ENCODE assay signal across 8 cellular contexts in genomic region chr4:86032476-86033022, GRCh38.
DNase-seq lines count a peak whose midpoint lies in the region; ATAC-seq and TF ChIP-seq lines count a peak whose summit lies in the region.

No MANE protein-coding gene starts in this region.

- H3K23ac ChIP-seq in neuronal stem cell (ENCODE audit: low read depth, low read length, poor library complexity): no peak overlapping the region

- H3K14ac ChIP-seq in neuronal stem cell (ENCODE audit: low read length): no peak overlapping the region

- H3K9ac ChIP-seq in neuronal stem cell (ENCODE audit: low read depth, low read length, poor library complexity): no peak overlapping the region

- H3K4me1 ChIP-seq in psoas muscle (peaks cover 11% of the 10 kb centered on the region), neuronal stem cell (ENCODE audit: control insufficient read depth in 2 of 2, insufficient read depth in 1 of 2, low read depth in 1 of 2, low read length in 2 of 2) (no peaks in the 10 kb centered on the region)

- H3K27me3 ChIP-seq in psoas muscle (ENCODE audit: insufficient read depth in 3 of 3, low read length in 2 of 3) (no peaks in the 10 kb centered on the region), neuronal stem cell (ENCODE audit: control insufficient read depth in 3 of 3, insufficient read depth in 3 of 3, low read depth in 1 of 3, low read length in 3 of 3) (no peaks in the 10 kb centered on the region)

- in situ Hi-C loops in G401 (cut with HindIII; ENCODE audit: low sequenced_read_pairs): no loop called here

- H3K27ac ChIP-seq in psoas muscle (peak overlapping the region; percentile 68), neuronal stem cell (replicated peaks; ENCODE audit: low read length) (no peak overlapping the region)

- WGBS in psoas muscle, 3 donors: 13 to 15% (median 15%) methylated on average over 4 of the region's 4 CpGs
- WGBS in neuronal stem cell (ENCODE audit: extremely low coverage in 2 of 2, insufficient read length in 2 of 2, insufficient replicate concordance in 1 of 2), 2 donors: no CpG with 5 or more reads among the region's 4 CpGs

- H2BK12ac ChIP-seq in neuronal stem cell (ENCODE audit: low read length): no peak overlapping the region

- H3K4ac ChIP-seq in neuronal stem cell (ENCODE audit: low read length): no peak overlapping the region

- H3K4me2 ChIP-seq in neuronal stem cell (ENCODE audit: insufficient read depth, low read length, poor library complexity, severe bottlenecking): no peak overlapping the region

- no peak overlapping the region for H3K18ac ChIP-seq in neuronal stem cell (ENCODE audit: low read length)

- peak; percentile 62 for DNase-seq in G401 (ENCODE audit: low spot score)
- DNase-seq in fibroblast of peridontal ligament (ENCODE audit: extremely low read depth): peak; percentile 92
- DNase-seq in psoas muscle: peak; percentile 41 to 42
- DNase-seq in NCI-H2227 treated with DMSO at 0.1 percent for 48 hours (lab: John Stamatoyannopoulos, UW): no peak
- no peak for DNase-seq in GM20000 (ENCODE audit: low spot score)
- DNase-seq in neuronal stem cell (ENCODE audit: low spot score): no peak

- intact Hi-C loops in psoas muscle (cut with DNase I): no loop called here

- no peaks in the 10 kb centered on the region for H3K9me3 ChIP-seq in psoas muscle
- no peaks in the 10 kb centered on the region for H3K9me3 ChIP-seq in neuronal stem cell (replicated peaks in 1 of 2; ENCODE audit: control insufficient read depth in 2 of 2, insufficient read depth in 1 of 2, low read depth in 1 of 2, low read length in 2 of 2)

- H4K91ac ChIP-seq in neuronal stem cell (ENCODE audit: low read depth, low read length, poor library complexity): no peak overlapping the region

- no peak overlapping the region for H2BK120ac ChIP-seq in neuronal stem cell (ENCODE audit: low read depth, low read length)

- H3K4me3 ChIP-seq in psoas muscle (no peak overlapping the region), neuronal stem cell (ENCODE audit: low read length in 2 of 2) (no peak overlapping the region)

- no peaks in the 10 kb centered on the region for H3K79me1 ChIP-seq in neuronal stem cell (ENCODE audit: low read depth, low read length)

- peak; percentile 88 for ATAC-seq in SK-N-SH treated with all-trans-retinoic acid at 6 μM for 48 hours
- peak; percentile 54 to 87 (median 82) for ATAC-seq in psoas muscle
- ATAC-seq in HG03196 (IDR thresholded peaks at IDR 0.05; ENCODE audit: unreplicated experiment): no peak

- no peak overlapping the region for H4K8ac ChIP-seq in neuronal stem cell (ENCODE audit: low read depth, low read length)

- H2BK15ac ChIP-seq in neuronal stem cell (ENCODE audit: low read length): no peak overlapping the region

- TF ChIP-seq CTCF in psoas muscle (IDR thresholded peaks at IDR 0.05) (no peak), GM20000 (IDR thresholded peaks at IDR 0.05; ENCODE audit: extremely low read depth, missing control alignments) (no peak)

- H3K36me3 ChIP-seq in psoas muscle (ENCODE audit: insufficient read depth in 1 of 2, low read depth in 1 of 2) (no peaks in the 10 kb centered on the region), neuronal stem cell (replicated peaks in 1 of 2; ENCODE audit: control insufficient read depth in 2 of 2, insufficient read depth in 2 of 2, low read length in 2 of 2) (peaks cover 4 to 97% of the 10 kb centered on the region in 2 donors)

- no peak overlapping the region for H2AFZ ChIP-seq in neuronal stem cell (ENCODE audit: low read length)

- H2AK5ac ChIP-seq in neuronal stem cell (ENCODE audit: low read depth, low read length): no peak overlapping the region

- H2BK5ac ChIP-seq in neuronal stem cell (ENCODE audit: low read length): no peak overlapping the region

TF ChIP-seq in SK-N-SH treated with all-trans-retinoic acid at 6 μM for 48 hours, 23 proteins besides CTCF, POLR2A, EP300 and RAD21:
- TF ChIP-seq CSRNP3 (CRISPR knock-in tag; IDR thresholded peaks at IDR 0.05) (no peak), SNAI2 (CRISPR knock-in tag; IDR thresholded peaks at IDR 0.05) (peak; percentile 44; the same call in 1 of the 2 replicates), RARB (CRISPR knock-in tag; IDR thresholded peaks at IDR 0.05) (no peak), CSDC2 (CRISPR knock-in tag; IDR thresholded peaks at IDR 0.05) (0 out of 2 replicates have a peak, but pooled peaks have one; percentile 44), POU6F1 (CRISPR knock-in tag; IDR thresholded peaks at IDR 0.05; ENCODE audit: borderline replicate concordance, low read depth) (no peak), ARNTL (CRISPR knock-in tag; IDR thresholded peaks at IDR 0.05; ENCODE audit: borderline replicate concordance, low read depth) (no peak), ZFP3 (CRISPR knock-in tag; IDR thresholded peaks at IDR 0.05) (no peak), ISL1 (CRISPR knock-in tag; IDR thresholded peaks at IDR 0.05) (peak; percentile 89)
- TF ChIP-seq, protein P1, sequence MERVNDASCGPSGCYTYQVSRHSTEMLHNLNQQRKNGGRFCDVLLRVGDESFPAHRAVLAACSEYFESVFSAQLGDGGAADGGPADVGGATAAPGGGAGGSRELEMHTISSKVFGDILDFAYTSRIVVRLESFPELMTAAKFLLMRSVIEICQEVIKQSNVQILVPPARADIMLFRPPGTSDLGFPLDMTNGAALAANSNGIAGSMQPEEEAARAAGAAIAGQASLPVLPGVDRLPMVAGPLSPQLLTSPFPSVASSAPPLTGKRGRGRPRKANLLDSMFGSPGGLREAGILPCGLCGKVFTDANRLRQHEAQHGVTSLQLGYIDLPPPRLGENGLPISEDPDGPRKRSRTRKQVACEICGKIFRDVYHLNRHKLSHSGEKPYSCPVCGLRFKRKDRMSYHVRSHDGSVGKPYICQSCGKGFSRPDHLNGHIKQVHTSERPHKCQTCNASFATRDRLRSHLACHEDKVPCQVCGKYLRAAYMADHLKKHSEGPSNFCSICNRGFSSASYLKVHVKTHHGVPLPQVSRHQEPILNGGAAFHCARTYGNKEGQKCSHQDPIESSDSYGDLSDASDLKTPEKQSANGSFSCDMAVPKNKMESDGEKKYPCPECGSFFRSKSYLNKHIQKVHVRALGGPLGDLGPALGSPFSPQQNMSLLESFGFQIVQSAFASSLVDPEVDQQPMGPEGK (CRISPR knock-in tag; IDR thresholded peaks at IDR 0.05; ENCODE audit: borderline replicate concordance): no peak
- TF ChIP-seq, protein P2, sequence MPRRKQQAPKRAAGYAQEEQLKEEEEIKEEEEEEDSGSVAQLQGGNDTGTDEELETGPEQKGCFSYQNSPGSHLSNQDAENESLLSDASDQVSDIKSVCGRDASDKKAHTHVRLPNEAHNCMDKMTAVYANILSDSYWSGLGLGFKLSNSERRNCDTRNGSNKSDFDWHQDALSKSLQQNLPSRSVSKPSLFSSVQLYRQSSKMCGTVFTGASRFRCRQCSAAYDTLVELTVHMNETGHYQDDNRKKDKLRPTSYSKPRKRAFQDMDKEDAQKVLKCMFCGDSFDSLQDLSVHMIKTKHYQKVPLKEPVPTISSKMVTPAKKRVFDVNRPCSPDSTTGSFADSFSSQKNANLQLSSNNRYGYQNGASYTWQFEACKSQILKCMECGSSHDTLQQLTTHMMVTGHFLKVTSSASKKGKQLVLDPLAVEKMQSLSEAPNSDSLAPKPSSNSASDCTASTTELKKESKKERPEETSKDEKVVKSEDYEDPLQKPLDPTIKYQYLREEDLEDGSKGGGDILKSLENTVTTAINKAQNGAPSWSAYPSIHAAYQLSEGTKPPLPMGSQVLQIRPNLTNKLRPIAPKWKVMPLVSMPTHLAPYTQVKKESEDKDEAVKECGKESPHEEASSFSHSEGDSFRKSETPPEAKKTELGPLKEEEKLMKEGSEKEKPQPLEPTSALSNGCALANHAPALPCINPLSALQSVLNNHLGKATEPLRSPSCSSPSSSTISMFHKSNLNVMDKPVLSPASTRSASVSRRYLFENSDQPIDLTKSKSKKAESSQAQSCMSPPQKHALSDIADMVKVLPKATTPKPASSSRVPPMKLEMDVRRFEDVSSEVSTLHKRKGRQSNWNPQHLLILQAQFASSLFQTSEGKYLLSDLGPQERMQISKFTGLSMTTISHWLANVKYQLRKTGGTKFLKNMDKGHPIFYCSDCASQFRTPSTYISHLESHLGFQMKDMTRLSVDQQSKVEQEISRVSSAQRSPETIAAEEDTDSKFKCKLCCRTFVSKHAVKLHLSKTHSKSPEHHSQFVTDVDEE (CRISPR knock-in tag; IDR thresholded peaks at IDR 0.05): 0 out of 2 replicates have a peak, but pooled peaks have one; percentile 37

Comparison
In these comparisons a context has a peak if more than half of its experiments do, and no peak if none do; other contexts are left out.
1. DNase-seq: peak in G401 (single experiment), fibroblast of peridontal ligament (single experiment) and psoas muscle (2 of 2); none in NCI-H2227 treated with DMSO at 0.1 percent for 48 hours (single experiment), GM20000 (single experiment) and neuronal stem cell (single experiment).